Comparison of ENCODE assay signal across 9 cellular contexts in genomic region chr1:116111196-116112021, GRCh38. TPM values are rescaled to one million over a fixed set of nuclear protein-coding genes. Genes with fewer than 3 reads are reported as not detected.
DNase-seq lines count a peak whose midpoint lies in the region; ATAC-seq and TF ChIP-seq lines count a peak whose summit lies in the region.
"Had no signal": no experiment of that assay in that cellular context is flagged by ENCODE, and none has a peak within 500 bp of the region (broad histone marks: within the 10 kb centered on the region; RNA-seq: fewer than 3 reads in every experiment).

Gene MAB21L3, plus strand, starts transcription at chr1:116111399. Its CDS starts 1,217 bp downstream, at chr1:116112616.

- H3K36me3 ChIP-seq in endodermal cell (ENCODE audit: control insufficient read depth, insufficient read depth, low read length) = no peaks in the 10 kb centered on the region

- H3K4me1 ChIP-seq in endodermal cell (ENCODE audit: control insufficient read depth, insufficient read depth, low read length) = peaks cover 20% of the 10 kb centered on the region

- WGBS in endodermal cell (ENCODE audit: insufficient coverage in 1 of 2, insufficient read length in 1 of 2), 2 experiments = 79 to 87% methylated on average over 13 to 14 of the region's 14 CpGs

- H3K4me3 Mint-ChIP-seq in endodermal cell = no peak within 1 kb of the TSS

- no peak within 1 kb of the TSS for H3K9ac ChIP-seq in endodermal cell (ENCODE audit: extremely low read depth, low read length, poor library complexity, severe bottlenecking)

- peaks cover 3% of the 10 kb centered on the region for H3K27me3 Mint-ChIP-seq in endodermal cell (ENCODE audit: insufficient read depth)

- no peaks in the 10 kb centered on the region for H3K27me3 ChIP-seq in endodermal cell (ENCODE audit: control insufficient read depth, insufficient read depth, low read length, poor library complexity, severe bottlenecking)

- no peak within 1 kb of the TSS for H3K27ac ChIP-seq in endodermal cell (ENCODE audit: low read depth, low read length)

- no peaks in the 10 kb centered on the region for H3K9me3 ChIP-seq in endodermal cell (ENCODE audit: control insufficient read depth, low read length)

- no peak for DNase-seq in endodermal cell
- DNase-seq in stromal cell of bone marrow (ENCODE audit: low read depth) = peak; percentile 7
- DNase-seq in retina = no peak
- no peak for DNase-seq in NCI-H345 (lab: John Stamatoyannopoulos, UW)
- DNase-seq in cerebellar nuclear complex (lab: John Stamatoyannopoulos, UW) = no peak
- DNase-seq in pons (ENCODE audit: low spot score) = no peak

- no peak within 1 kb of the TSS for H3K4me3 ChIP-seq in endodermal cell (ENCODE audit: low read length)

- H3K4me1 Mint-ChIP-seq in endodermal cell = peaks cover 37% of the 10 kb centered on the region

- TF ChIP-seq CTCF in endodermal cell (conservative IDR thresholded peaks at IDR 0.05) = no peak

- no peaks in the 10 kb centered on the region for H3K36me3 Mint-ChIP-seq in endodermal cell (ENCODE audit: low read depth)

- peak within 1 kb of the TSS; percentile 2 for H3K27ac Mint-ChIP-seq in endodermal cell

- ATAC-seq in GM19395 (IDR thresholded peaks at IDR 0.05; ENCODE audit: unreplicated experiment) (peak; percentile 66), HG03045 (IDR thresholded peaks at IDR 0.05; ENCODE audit: unreplicated experiment) (peak; percentile 65)

- no peaks in the 10 kb centered on the region for H3K9me3 Mint-ChIP-seq in endodermal cell

RNA-seq across cellular contexts. Expression of gene MAB21L3, which starts in this region (rescaled TPM):
- total RNA-seq in endodermal cell = under 1 TPM in 1 of 2 donors, not detected in 1; 0.09 TPM
- polyA plus RNA-seq in endodermal cell (2013, experiment 1 of 2) = 0.07 TPM
- polyA plus RNA-seq in endodermal cell (2013, experiment 2 of 2) = 0.12 TPM
- total RNA-seq: mucosa of gallbladder had no signal
